ENCODE assay signal across 31 cellular contexts in genomic region chr17:14158707-14159106, GRCh38.
"Had no signal": no experiment of that assay in that cellular context is flagged by ENCODE, and none has a peak within 500 bp of the region (broad histone marks: within the 10 kb centered on the region; RNA-seq: fewer than 3 reads in every experiment).

No MANE protein-coding gene starts in this region.

- H2AFZ ChIP-seq: neural progenitor cell, parathyroid adenoma had no signal

- H3K36me3 Mint-ChIP-seq: natural killer cell had no signal

- H3K27me3 ChIP-seq: neural progenitor cell, ovary, spleen, suprapubic skin, testis, tibial artery, transverse colon, upper lobe of right lung, uterus had no signal

- H3K9ac ChIP-seq: neural progenitor cell, parathyroid adenoma had no signal

- H3K4me1 ChIP-seq: neural progenitor cell, parathyroid adenoma, psoas muscle, spleen, suprapubic skin, testis, tibial artery, transverse colon, upper lobe of right lung, uterus had no signal

- H3K4me3 ChIP-seq: neural progenitor cell, ovary, psoas muscle, skin epidermis, smooth muscle cell, spleen, suprapubic skin, testis, tibial artery, transverse colon, upper lobe of right lung, uterus had no signal

- H3K79me2 ChIP-seq: parathyroid adenoma had no signal

- ATAC-seq: natural killer cell; psoas muscle; right cardiac atrium; sciatic nerve; stimulated activated memory B cell treated with anti-CD40 and anti-IgM and Interleukin-4, amounts not matched to agents 10 μg/mL and 1 μg/mL and 100 μg/mL, for 72 hours; stimulated activated naive CD8-positive, alpha-beta T cell treated with anti-CD3 and anti-CD28 coated beads, Interleukin-15, amount 100 ng/mL, for 72 hours; stimulated activated naive CD8-positive, alpha-beta T cell treated with anti-CD3 and anti-CD28 coated beads, Interleukin-15, Interleukin-2, amounts not matched to agents 100 U/mL and 50 U/mL, for 24 hours; upper lobe of right lung had no signal

- H3K9me3 Mint-ChIP-seq: natural killer cell; nephron; neural progenitor cell; stimulated activated memory B cell treated with anti-CD40 and anti-IgM and Interleukin-4, amounts not matched to agents 10 μg/mL and 1 μg/mL and 100 μg/mL, for 72 hours had no signal

- H3K27ac ChIP-seq: neural progenitor cell, ovary, parathyroid adenoma, psoas muscle, skin epidermis, spleen, suprapubic skin, testis, tibial artery, transverse colon, upper lobe of right lung, uterus had no signal

- H3K27ac Mint-ChIP-seq: natural killer cell; nephron; neural progenitor cell; progenitor cell of endocrine pancreas; stimulated activated memory B cell treated with anti-CD40 and anti-IgM and Interleukin-4, amounts not matched to agents 10 μg/mL and 1 μg/mL and 100 μg/mL, for 72 hours; stimulated activated naive CD8-positive, alpha-beta T cell treated with anti-CD3 and anti-CD28 coated beads, Interleukin-15, amount 100 ng/mL, for 72 hours; type B pancreatic cell had no signal

- H3K9me3 ChIP-seq: ovary, psoas muscle, spleen, suprapubic skin, testis, tibial artery, transverse colon, upper lobe of right lung, uterus had no signal

- DNase-seq: natural killer cell; occipital lobe; ovary; posterior cingulate gyrus; psoas muscle; right cardiac atrium; spleen; stimulated activated CD4-positive, alpha-beta T cell treated with anti-CD3 and anti-CD28 coated beads, Interleukin-12 subunit alpha, Interleukin-12 subunit beta, amount 100 ng/mL, for 4 hours; stimulated activated CD4-positive, alpha-beta T cell treated with anti-CD3 and anti-CD28 coated beads, Interleukin-1b, Interleukin-23, amount 100 ng/mL, for 48 hours; stimulated activated CD4-positive, alpha-beta T cell treated with anti-CD3 and anti-CD28 coated beads, Interleukin-4, amount 100 ng/mL, for 1 hour; stimulated activated CD4-positive, alpha-beta T cell treated with anti-CD3 and anti-CD28 coated beads, Interleukin-4, amount 100 ng/mL, for 4 hours; stimulated activated CD8-positive, alpha-beta memory T cell treated with anti-CD3 and anti-CD28 coated beads, Interleukin-4, amount 100 ng/mL, for 48 hours; stimulated activated naive CD4-positive, alpha-beta T cell; stimulated activated naive CD8-positive, alpha-beta T cell treated with anti-CD3 and anti-CD28 coated beads, Interleukin-15, amount 100 ng/mL, for 72 hours; stimulated activated naive CD8-positive, alpha-beta T cell treated with anti-CD3 and anti-CD28 coated beads, Interleukin-15, Interleukin-2, amounts not matched to agents 100 U/mL and 50 U/mL, for 24 hours; substantia nigra; testis; tibial artery; transverse colon; upper lobe of right lung; uterus had no signal

- H3K4me2 ChIP-seq: neural progenitor cell, smooth muscle cell had no signal

- H3K36me3 ChIP-seq: neural progenitor cell, ovary, upper lobe of right lung, uterus had no signal

- H3K4me1 Mint-ChIP-seq: nephron; neural progenitor cell; stimulated activated memory B cell treated with anti-CD40 and anti-IgM and Interleukin-4, amounts not matched to agents 10 μg/mL and 1 μg/mL and 100 μg/mL, for 72 hours had no signal

- H3K27me3 Mint-ChIP-seq: progenitor cell of endocrine pancreas; stimulated activated memory B cell treated with anti-CD40 and anti-IgM and Interleukin-4, amounts not matched to agents 10 μg/mL and 1 μg/mL and 100 μg/mL, for 72 hours; stimulated activated naive CD8-positive, alpha-beta T cell treated with anti-CD3 and anti-CD28 coated beads, Interleukin-15, amount 100 ng/mL, for 72 hours; type B pancreatic cell had no signal

- H3K4me3 Mint-ChIP-seq: natural killer cell; nephron; neural progenitor cell; stimulated activated memory B cell treated with anti-CD40 and anti-IgM and Interleukin-4, amounts not matched to agents 10 μg/mL and 1 μg/mL and 100 μg/mL, for 72 hours; stimulated activated naive CD8-positive, alpha-beta T cell treated with anti-CD3 and anti-CD28 coated beads, Interleukin-15, amount 100 ng/mL, for 72 hours; type B pancreatic cell had no signal
